Comparison of ENCODE assay signal across 1 cellular context in genomic region chr5:112418412-112419049, GRCh38.
TF ChIP-seq lines count a peak whose summit lies in the region.

No MANE protein-coding gene starts in this region.

TF ChIP-seq in SK-N-SH, 30 proteins besides CTCF, POLR2A, EP300 and RAD21 (continued from another document):
- TF ChIP-seq MAX (IDR thresholded peaks at IDR 0.05; ENCODE audit: low read depth) (no peak), ELF1 (IDR thresholded peaks at IDR 0.05) (no peak), MEF2A (IDR thresholded peaks at IDR 0.05; ENCODE audit: borderline replicate concordance, low read depth) (no peak), FOXJ3 (CRISPR knock-in tag; IDR thresholded peaks at IDR 0.05) (no peak), REST (IDR thresholded peaks at IDR 0.05; ENCODE audit: low read depth, low read length) (no peak), CHD2 (IDR thresholded peaks at IDR 0.05; ENCODE audit: low read length, partially characterized antibody) (no peak)
